Comparison of ENCODE assay signal across 8 cellular contexts in the genomic region with DNA sequence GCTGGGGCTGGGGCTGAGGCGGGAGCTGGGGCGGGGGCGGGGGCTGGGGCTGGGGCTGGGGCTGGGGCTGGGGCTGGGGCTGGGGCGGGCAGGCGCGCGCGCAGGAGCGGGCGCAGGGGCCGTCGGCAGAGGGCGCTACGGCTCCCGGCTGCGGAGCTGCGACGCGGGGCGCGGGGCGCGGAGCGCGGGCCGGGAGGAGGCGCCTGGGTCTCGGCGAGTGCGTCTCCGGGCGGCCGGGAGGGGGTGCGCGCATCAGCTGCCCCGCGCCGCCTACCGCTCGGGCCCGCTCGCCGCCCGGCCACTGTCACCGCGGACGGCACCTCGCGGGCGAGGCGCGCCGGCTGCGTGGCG. TPM values are rescaled to one million over a fixed set of nuclear protein-coding genes. Genes with fewer than 3 reads are reported as not detected.
A peak's percentile ranks its signal among the peaks of the same experiment; 100 is the strongest.
DNase-seq lines count a peak whose midpoint lies in the region; ATAC-seq and TF ChIP-seq lines count a peak whose summit lies in the region.

No MANE protein-coding gene starts in this region.

- CTCF ChIA-PET in SK-N-SH (lab: Yijun Ruan, JAX): interaction anchor here (1.0 to 2.9 kb wide), 6 partner anchors 13 to 554 kb away, joined by 3 to 10 read pairs (median 5); no protein-coding TSS in a partner anchor

- ATAC-seq in GM18498 (IDR thresholded peaks at IDR 0.05; ENCODE audit: unreplicated experiment) (peak; percentile 69), HG03135 (IDR thresholded peaks at IDR 0.05; ENCODE audit: unreplicated experiment) (peak; percentile 67)

- DNase-seq in SK-N-SH: peak; percentile 85
- peak; percentile 65 for DNase-seq in astrocyte of the hippocampus (ENCODE audit: low read depth, low spot score)
- DNase-seq in stimulated activated CD4-positive, alpha-beta T cell treated with anti-CD3 and anti-CD28 coated beads, Interleukin-2, amount 100 ng/mL, for 24 hours: peak; percentile 56 to 71
- no peak for DNase-seq in NCI-H1694 (lab: John Stamatoyannopoulos, UW)
- no peak for DNase-seq in NCI-H2107 treated with DMSO at 0.1 percent for 48 hours (lab: John Stamatoyannopoulos, UW; ENCODE audit: unreplicated experiment)

- H3K4me3 ChIP-seq in SK-N-SH (ENCODE audit: low read depth in 2 of 2, low read length in 1 of 2) (peak overlapping the region in 1 of 2 experiments; percentile 30; a peak in 1 of 4 replicates), iPS-18a (ENCODE audit: low read length) (peak overlapping the region; percentile 63)

- no peaks in the 10 kb centered on the region for H3K9me2 ChIP-seq in SK-N-SH

- H3K27me3 ChIP-seq in SK-N-SH (ENCODE audit: insufficient read depth): peaks cover 31% of the 10 kb centered on the region
- H3K27me3 ChIP-seq in iPS-18a (ENCODE audit: control insufficient read depth, insufficient read depth, low read length): peaks cover 59% of the 10 kb centered on the region

- H3K4me1 ChIP-seq in SK-N-SH (ENCODE audit: control insufficient read depth in 1 of 2, insufficient read depth in 2 of 2, low read depth in 1 of 2, low read length in 1 of 2) (no peaks in the 10 kb centered on the region), iPS-18a (ENCODE audit: control insufficient read depth, low read depth, low read length) (peaks cover 3% of the 10 kb centered on the region)

- H3K9me3 ChIP-seq in SK-N-SH: no peaks in the 10 kb centered on the region
- H3K9me3 ChIP-seq in iPS-18a (ENCODE audit: control insufficient read depth, low read depth, low read length): peaks cover 2% of the 10 kb centered on the region

- H3F3A ChIP-seq in SK-N-SH (replicated peaks; ENCODE audit: insufficient read depth): no peaks in the 10 kb centered on the region

- no peak overlapping the region for H3K4me2 ChIP-seq in SK-N-SH

- no CpG with 5 or more reads among the region's 55 CpGs for WGBS in SK-N-SH (ENCODE audit: low lambda C conversion rate)

- H4K20me1 ChIP-seq in SK-N-SH (ENCODE audit: insufficient read depth): no peaks in the 10 kb centered on the region

- no peak for TF ChIP-seq RAD21 in SK-N-SH (IDR thresholded peaks at IDR 0.05; ENCODE audit: low read length)

- H3K36me3 ChIP-seq in SK-N-SH (replicated peaks in 1 of 2; ENCODE audit: control insufficient read depth in 1 of 2, insufficient read depth in 2 of 2, low read length in 1 of 2) (no peaks in the 10 kb centered on the region), iPS-18a (ENCODE audit: control insufficient read depth, low read depth, low read length) (no peaks in the 10 kb centered on the region)

- POLR2A ChIA-PET in SK-N-SH (lab: Yijun Ruan, JAX): no interaction called here

- H3K27ac ChIP-seq in SK-N-SH (ENCODE audit: low read depth in 2 of 2, low read length in 1 of 2): no peak overlapping the region
- H3K27ac ChIP-seq in iPS-18a (ENCODE audit: low read length): no peak overlapping the region

- H3K9ac ChIP-seq in SK-N-SH: no peak overlapping the region
- H3K9ac ChIP-seq in iPS-18a (ENCODE audit: low read length): no peak overlapping the region

- H2AFZ ChIP-seq in SK-N-SH (ENCODE audit: low read depth): no peak overlapping the region

- no peak for TF ChIP-seq CTCF in SK-N-SH (IDR thresholded peaks at IDR 0.05)

- no peak for TF ChIP-seq EP300 in SK-N-SH (IDR thresholded peaks at IDR 0.05; ENCODE audit: borderline replicate concordance in 1 of 2, low read depth in 1 of 2, low read length in 1 of 2)

- H3K79me2 ChIP-seq in SK-N-SH (ENCODE audit: insufficient read depth): no peaks in the 10 kb centered on the region

TF ChIP-seq in SK-N-SH, 30 proteins besides CTCF, POLR2A, EP300 and RAD21:
- TF ChIP-seq ELF1 (IDR thresholded peaks at IDR 0.05) (no peak), MEF2A (IDR thresholded peaks at IDR 0.05; ENCODE audit: borderline replicate concordance, low read depth) (no peak), FOXM1 (IDR thresholded peaks at IDR 0.05; ENCODE audit: low read depth) (no peak), PBX3 (IDR thresholded peaks at IDR 0.05) (no peak), NFIC (IDR thresholded peaks at IDR 0.05; ENCODE audit: borderline replicate concordance) (no peak), REST (IDR thresholded peaks at IDR 0.05; ENCODE audit: low read depth, low read length) (no peak), TCF12 (IDR thresholded peaks at IDR 0.05) (no peak), SIN3A (IDR thresholded peaks at IDR 0.05; ENCODE audit: borderline replicate concordance, low read depth, low read length) (no peak), TAF1 (IDR thresholded peaks at IDR 0.05; ENCODE audit: borderline replicate concordance, low read depth, low read length) (no peak), SMC3 (IDR thresholded peaks at IDR 0.05; ENCODE audit: low read depth, low read length) (no peak), GATA2 (CRISPR knock-in tag; IDR thresholded peaks at IDR 0.05) (no peak), MXI1 (IDR thresholded peaks at IDR 0.05; ENCODE audit: low read depth, low read length) (no peak), FOXJ3 (CRISPR knock-in tag; IDR thresholded peaks at IDR 0.05) (no peak), CHD2 (IDR thresholded peaks at IDR 0.05; ENCODE audit: low read length, partially characterized antibody) (no peak)
- TF ChIP-seq, protein P1, sequence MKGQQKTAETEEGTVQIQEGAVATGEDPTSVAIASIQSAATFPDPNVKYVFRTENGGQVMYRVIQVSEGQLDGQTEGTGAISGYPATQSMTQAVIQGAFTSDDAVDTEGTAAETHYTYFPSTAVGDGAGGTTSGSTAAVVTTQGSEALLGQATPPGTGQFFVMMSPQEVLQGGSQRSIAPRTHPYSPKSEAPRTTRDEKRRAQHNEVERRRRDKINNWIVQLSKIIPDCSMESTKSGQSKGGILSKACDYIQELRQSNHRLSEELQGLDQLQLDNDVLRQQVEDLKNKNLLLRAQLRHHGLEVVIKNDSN (IDR thresholded peaks at IDR 0.05; ENCODE audit: borderline replicate concordance, low read depth): no peak

RNA-seq across cellular contexts. Expression of gene MTUS2, which starts 0.4 kb away (rescaled TPM):
- 1.2 and 1.7 TPM in 2 replicates for polyA plus RNA-seq in SK-N-SH (2012; rRNA removed)
- polyA plus RNA-seq in SK-N-SH (2012; cell fraction: cytosol; rRNA removed): 1.2 and 1.6 TPM in 2 replicates
- 2.3 and 2.8 TPM in 2 replicates for polyA plus RNA-seq in SK-N-SH (2012; cell fraction: nucleus; rRNA removed)

Comparison
In these comparisons a context has a peak if more than half of its experiments do, and no peak if none do; other contexts are left out.
1. DNase-seq: peak in SK-N-SH (single experiment), astrocyte of the hippocampus (single experiment) and stimulated activated CD4-positive, alpha-beta T cell treated with anti-CD3 and anti-CD28 coated beads, Interleukin-2, amount 100 ng/mL, for 24 hours (2 of 2); none in NCI-H1694 (single experiment) and NCI-H2107 treated with DMSO at 0.1 percent for 48 hours (single experiment).